ENCODE assay signal across 8 cellular contexts in the genomic region with DNA sequence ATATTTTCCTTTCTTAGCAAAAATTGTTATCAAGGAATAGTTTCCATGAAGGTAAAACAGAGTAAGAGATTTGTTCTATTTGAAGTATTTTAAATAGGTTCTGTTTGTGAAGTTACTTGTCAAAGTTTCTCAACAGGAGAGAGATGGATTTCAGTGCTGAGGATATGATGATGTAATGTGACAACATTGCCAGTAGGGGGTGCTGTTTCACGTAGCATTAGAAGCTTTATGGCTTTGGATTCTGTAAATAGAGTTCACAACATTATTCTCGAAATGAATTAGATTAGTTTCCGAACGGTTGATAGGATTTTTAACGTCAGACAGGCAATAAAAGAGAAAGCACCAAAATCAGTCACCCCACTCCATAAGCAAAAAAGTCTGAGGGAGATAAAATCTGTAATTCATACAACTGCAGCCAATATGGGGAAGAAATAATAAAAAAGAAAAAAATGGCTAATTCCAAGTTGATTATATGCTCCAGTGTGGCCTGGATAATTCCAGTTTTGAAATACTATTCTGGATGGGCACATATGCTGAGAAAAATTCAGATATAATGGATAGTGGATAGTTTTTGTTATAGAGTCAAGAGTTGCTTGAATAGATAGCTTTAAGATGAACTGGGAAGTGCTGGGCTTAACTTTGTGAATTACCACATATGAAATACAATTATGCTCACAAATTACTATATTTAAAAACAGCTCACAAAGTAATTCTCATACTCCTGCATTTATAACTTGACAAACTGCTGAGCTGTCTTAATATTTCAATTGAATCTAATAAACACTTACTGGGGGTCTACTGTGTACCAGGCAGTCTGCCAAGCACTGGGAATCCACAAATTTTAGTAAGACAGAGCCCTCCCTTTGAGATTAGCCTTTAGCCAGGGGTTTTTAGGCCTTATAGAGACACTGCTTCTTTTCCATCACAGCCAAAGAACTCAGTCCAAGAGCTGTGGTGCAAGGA.
DNase-seq lines count a peak whose midpoint lies in the region; ATAC-seq and TF ChIP-seq lines count a peak whose summit lies in the region.

No MANE protein-coding gene starts in this region.

- H3K9me2 ChIP-seq in PC-3 (replicated peaks; ENCODE audit: low read length), result no peaks in the 10 kb centered on the region

- no peaks in the 10 kb centered on the region for H4K20me1 ChIP-seq in PC-3 (ENCODE audit: low read length)

- CTCF ChIA-PET in activated CD4-positive, alpha-beta T cell treated with anti-CD3 and anti-CD28 coated beads for 36 hours (lab: Charles Lee), result interaction anchor here (0.7 to 5.7 kb wide), 22 partner anchors 11 to 1326 kb away, joined by 3 to 18 read pairs (median 4); no protein-coding TSS in a partner anchor
- CTCF ChIA-PET in PC-3 (lab: Charles Lee), result interaction anchor here (0.6 to 0.9 kb wide), 3 partner anchors 14 to 877 kb away, joined by 3 to 6 read pairs (median 3); no protein-coding TSS in a partner anchor
- CTCF ChIA-PET in MCF 10A (lab: Yijun Ruan, JAX), result interaction anchor here (0.6 to 7.1 kb wide), 35 partner anchors 11 to 1831 kb away, joined by 3 to 66 read pairs (median 4); no protein-coding TSS in a partner anchor

- H3K4me1 Mint-ChIP-seq in activated CD4-positive, alpha-beta T cell treated with anti-CD3 and anti-CD28 coated beads for 36 hours, result peaks cover 4% of the 10 kb centered on the region
- H3K4me1 Mint-ChIP-seq in MCF 10A (ENCODE audit: insufficient read depth, unreplicated experiment), result peaks cover 6% of the 10 kb centered on the region

- H3K27ac ChIP-seq in PC-3 (ENCODE audit: low read length), result no peak overlapping the region

- no peaks in the 10 kb centered on the region for H3K36me3 Mint-ChIP-seq in activated CD4-positive, alpha-beta T cell treated with anti-CD3 and anti-CD28 coated beads for 36 hours (ENCODE audit: low read depth)
- no peaks in the 10 kb centered on the region for H3K36me3 Mint-ChIP-seq in MCF 10A (ENCODE audit: insufficient read depth, unreplicated experiment)

- no peaks in the 10 kb centered on the region for H3F3A ChIP-seq in PC-3 (ENCODE audit: low read length, unreplicated experiment)

- H3K4me1 ChIP-seq in PC-3 (ENCODE audit: insufficient read depth, low read length), result no peaks in the 10 kb centered on the region

- no peak overlapping the region for H3K27ac Mint-ChIP-seq in activated CD4-positive, alpha-beta T cell treated with anti-CD3 and anti-CD28 coated beads for 36 hours
- H3K27ac Mint-ChIP-seq in MCF 10A (ENCODE audit: low read depth, unreplicated experiment), result no peak overlapping the region

- TF ChIP-seq CTCF in PC-3 (conservative IDR thresholded peaks at IDR 0.05; ENCODE audit: low read depth, low read length), result peak; percentile 85
- TF ChIP-seq CTCF in MCF 10A (IDR thresholded peaks at IDR 0.05; ENCODE audit: unreplicated experiment), result peak; percentile 89

- H3K9me3 ChIP-seq in PC-3 (ENCODE audit: low read length), result no peaks in the 10 kb centered on the region

- ATAC-seq in activated CD4-positive, alpha-beta T cell treated with anti-CD3 and anti-CD28 coated beads for 36 hours, result peak; percentile 80
- ATAC-seq in GM21447 (IDR thresholded peaks at IDR 0.05; ENCODE audit: unreplicated experiment), result peak; percentile 71
- ATAC-seq in PC-3, result peak; percentile 61
- peak; percentile 69 for ATAC-seq in left colon

- DNase-seq in activated CD4-positive, alpha-beta T cell treated with anti-CD3 and anti-CD28 coated beads for 36 hours, result peak; percentile 38
- no peak for DNase-seq in activated CD4-positive, alpha-beta T cell treated with anti-CD3 and anti-CD28 coated beads for 1 hour
- DNase-seq in Jurkat, Clone E6-1 (ENCODE audit: low read depth, low spot score), result peak; percentile 63
- DNase-seq in PC-3 (peak; percentile 74), MCF 10A (ENCODE audit: unreplicated experiment) (peak; percentile 78), left colon (no peak), stromal cell of bone marrow (ENCODE audit: low read depth) (peak; percentile 51)

- no peaks in the 10 kb centered on the region for H3K27me3 ChIP-seq in PC-3 (ENCODE audit: low read length)

- H3K4me3 Mint-ChIP-seq in activated CD4-positive, alpha-beta T cell treated with anti-CD3 and anti-CD28 coated beads for 36 hours, result no peak overlapping the region
- no peak overlapping the region for H3K4me3 Mint-ChIP-seq in MCF 10A (ENCODE audit: unreplicated experiment)

- no peak overlapping the region for H3K4me3 ChIP-seq in Jurkat, Clone E6-1 (ENCODE audit: low read length)
- peak overlapping the region; percentile 44; the same call in 1 of the 2 replicates for H3K4me3 ChIP-seq in PC-3 (ENCODE audit: low read length)

- peak overlapping the region; percentile 70 for H3K4me2 ChIP-seq in PC-3 (ENCODE audit: low read length)

- BruUV-seq in PC-3 (replicated peaks; lab: Mats Ljungman, UMichigan) (no TSS peak), MCF 10A (replicated peaks; lab: Mats Ljungman, UMichigan) (no TSS peak)

- peak overlapping the region; percentile 59 for H2AFZ ChIP-seq in PC-3 (ENCODE audit: low read length)

- H3K9me3 Mint-ChIP-seq in activated CD4-positive, alpha-beta T cell treated with anti-CD3 and anti-CD28 coated beads for 36 hours (ENCODE audit: low read depth), result no peaks in the 10 kb centered on the region
- no peaks in the 10 kb centered on the region for H3K9me3 Mint-ChIP-seq in MCF 10A (ENCODE audit: unreplicated experiment)

- peaks cover 6% of the 10 kb centered on the region for H3K27me3 Mint-ChIP-seq in activated CD4-positive, alpha-beta T cell treated with anti-CD3 and anti-CD28 coated beads for 36 hours
- peaks cover 56% of the 10 kb centered on the region for H3K27me3 Mint-ChIP-seq in MCF 10A (ENCODE audit: insufficient read depth, unreplicated experiment)

- no peaks in the 10 kb centered on the region; the same call in 1 of the 2 replicates for H3K36me3 ChIP-seq in PC-3 (ENCODE audit: low read depth, low read length)

- H3K9ac ChIP-seq in PC-3 (ENCODE audit: low read length), result no peak overlapping the region

- intact Hi-C loops in activated CD4-positive, alpha-beta T cell treated with anti-CD3 and anti-CD28 coated beads for 36 hours (cut with DNase I, micrococcal nuclease), result loop anchor here (1.0 to 10.0 kb wide), 9 partner anchors 320 to 1330 kb away; no protein-coding TSS in a partner anchor
- intact Hi-C loops in PC-3 (cut with micrococcal nuclease), result loop anchor here (1.0 to 10.0 kb wide), 5 partner anchors 110 to 859 kb away; partner anchors contain the start of gene COQ2
- intact Hi-C loops in MCF 10A (cut with micrococcal nuclease), result loop anchor here (1.0 to 10.0 kb wide), 4 partner anchors 316 to 1330 kb away; no protein-coding TSS in a partner anchor
- intact Hi-C loops in left colon (cut with DNase I, micrococcal nuclease), result loop anchor here in 1 of 2 donors (5.0 to 10.0 kb wide), 3 partner anchors 138 to 882 kb away; no protein-coding TSS in a partner anchor

- H3K79me2 ChIP-seq in PC-3 (ENCODE audit: low read length), result no peaks in the 10 kb centered on the region

- POLR2A ChIA-PET in activated CD4-positive, alpha-beta T cell treated with anti-CD3 and anti-CD28 coated beads for 36 hours (lab: Charles Lee), result no interaction called here
- POLR2A ChIA-PET in PC-3 (lab: Charles Lee; ENCODE audit: unreplicated experiment), result no interaction called here
- POLR2A ChIA-PET in MCF 10A (lab: Yijun Ruan, JAX), result no interaction called here

Comparison
In these comparisons a context has a peak if more than half of its experiments do, and no peak if none do; other contexts are left out.
1. DNase-seq: peak in activated CD4-positive, alpha-beta T cell treated with anti-CD3 and anti-CD28 coated beads for 36 hours (single experiment), Jurkat, Clone E6-1 (single experiment), PC-3 (single experiment), MCF 10A (single experiment) and stromal cell of bone marrow (single experiment); none in activated CD4-positive, alpha-beta T cell treated with anti-CD3 and anti-CD28 coated beads for 1 hour (single experiment) and left colon (0 of 2).
2. Peak in every context shown above with its lines, with median percentiles within 50 percentile points of each other: ATAC-seq.